8 cellular contexts compared by ENCODE assay signal in the genomic region with DNA sequence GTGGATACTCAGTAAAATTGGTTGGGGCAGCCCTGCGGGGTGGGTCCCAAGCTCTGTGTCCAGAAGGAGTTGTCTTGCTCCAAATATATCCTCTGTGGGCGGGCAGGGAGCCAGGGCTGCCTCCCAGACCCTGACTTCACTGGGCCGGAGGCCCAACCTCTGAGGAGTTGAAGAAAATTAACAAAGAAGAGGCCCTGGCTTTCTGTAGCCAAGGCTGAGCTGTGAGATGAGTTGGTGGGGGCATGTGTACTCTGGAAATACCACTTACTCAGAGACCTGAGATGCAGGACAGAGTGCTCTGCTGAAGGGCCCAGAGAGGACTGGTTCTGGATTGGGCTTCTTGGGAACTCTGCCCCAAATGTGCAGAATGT.
DNase-seq lines count a peak whose midpoint lies in the region; ATAC-seq, FAIRE-seq and TF ChIP-seq lines count a peak whose summit lies in the region.

No MANE protein-coding gene starts in this region.

- H3K4me2 ChIP-seq in keratinocyte (ENCODE audit: control insufficient read depth, extremely low read depth, insufficient read depth, low read depth, low read length): peak overlapping the region; percentile 68

- DNase-seq in DMS 273 (lab: John Stamatoyannopoulos, UW; ENCODE audit: unreplicated experiment) (peak; percentile 66), DMS 273 treated with DMSO at 0.1 percent for 48 hours (lab: John Stamatoyannopoulos, UW) (no peak), ascending aorta (ENCODE audit: low spot score in 2 of 2) (peak; percentile 65 to 94), keratinocyte (ENCODE audit: low read depth, low spot score) (no peak), OCI-M1 (lab: John Stamatoyannopoulos, UW) (no peak), iPS-NIHi11 (ENCODE audit: low spot score) (no peak)

- H3K4me3 ChIP-seq in ascending aorta: no peak overlapping the region
- no peak overlapping the region for H3K4me3 ChIP-seq in keratinocyte (ENCODE audit: control insufficient read depth in 2 of 3, extremely low read depth in 1 of 3, insufficient read depth in 2 of 3, low read depth in 1 of 3, low read length in 3 of 3)
- peak overlapping the region in 1 of 5 donors; percentile 7 for H3K4me3 ChIP-seq in subcutaneous abdominal adipose tissue (ENCODE audit: low read depth in 1 of 5, low read length in 5 of 5)

- TF ChIP-seq CTCF in ascending aorta (IDR thresholded peaks at IDR 0.05): no peak
- no peak for TF ChIP-seq CTCF in keratinocyte (optimal IDR thresholded peaks at IDR 0.05 in 1 of 3, IDR thresholded peaks at IDR 0.05 in 1 of 3, conservative IDR thresholded peaks at IDR 0.05 in 1 of 3; ENCODE audit: extremely low read depth in 1 of 3, insufficient read depth in 2 of 3, low read length in 3 of 3)

- H3K79me2 ChIP-seq in keratinocyte (ENCODE audit: control insufficient read depth, insufficient read depth, low read length): no peaks in the 10 kb centered on the region

- peaks cover 15 to 30% of the 10 kb centered on the region in 2 donors for H3K4me1 ChIP-seq in ascending aorta
- peaks cover 64% of the 10 kb centered on the region for H3K4me1 ChIP-seq in keratinocyte (ENCODE audit: control insufficient read depth, extremely low read depth, insufficient read depth, low read length)
- H3K4me1 ChIP-seq in subcutaneous abdominal adipose tissue (ENCODE audit: control insufficient read depth in 5 of 5, insufficient read depth in 5 of 5, low read length in 5 of 5): peaks cover 4 to 54% (median 45%) of the 10 kb centered on the region in 5 donors

- dilution Hi-C loops in keratinocyte (cut with MboI; ENCODE audit: extremely low pct_ligation_motif_present, low sequenced_read_pairs): no loop called here

- FAIRE-seq in keratinocyte (lab: Jason Lieb, UNC): no peak

- ATAC-seq in GM21528 (IDR thresholded peaks at IDR 0.05; ENCODE audit: low FRiP score, unreplicated experiment): no peak

- H3K27me3 ChIP-seq in ascending aorta (no peaks in the 10 kb centered on the region), keratinocyte (ENCODE audit: control insufficient read depth, extremely low read depth, insufficient read depth, low read length) (no peaks in the 10 kb centered on the region), subcutaneous abdominal adipose tissue (ENCODE audit: control insufficient read depth in 5 of 5, insufficient read depth in 4 of 5, low read length in 5 of 5) (no peaks in the 10 kb centered on the region)

- H3K9me3 ChIP-seq in ascending aorta (no peaks in the 10 kb centered on the region), keratinocyte (ENCODE audit: control insufficient read depth, low read depth, low read length) (no peaks in the 10 kb centered on the region), subcutaneous abdominal adipose tissue (ENCODE audit: control insufficient read depth in 5 of 5, low read length in 5 of 5) (no peaks in the 10 kb centered on the region)

- H4K20me1 ChIP-seq in keratinocyte (ENCODE audit: control insufficient read depth, extremely low read depth, insufficient read depth, low read length): no peaks in the 10 kb centered on the region

- no peaks in the 10 kb centered on the region for H3K36me3 ChIP-seq in ascending aorta
- no peaks in the 10 kb centered on the region for H3K36me3 ChIP-seq in keratinocyte (ENCODE audit: control insufficient read depth in 2 of 2, extremely low read depth in 1 of 2, insufficient read depth in 2 of 2, low read length in 2 of 2)
- no peaks in the 10 kb centered on the region for H3K36me3 ChIP-seq in subcutaneous abdominal adipose tissue (ENCODE audit: control insufficient read depth in 5 of 5, insufficient read depth in 5 of 5, low read length in 5 of 5)

- intact Hi-C loops in ascending aorta (cut with DNase I): loop anchor here (1.0 kb wide), 1 partner anchor 41 kb away; no protein-coding TSS in a partner anchor

- no peak overlapping the region for H2AFZ ChIP-seq in keratinocyte (ENCODE audit: control insufficient read depth, low read length)

- peaks cover 2% of the 10 kb centered on the region for H3K9me1 ChIP-seq in keratinocyte (ENCODE audit: control insufficient read depth, extremely low read depth, insufficient read depth, low read length)

- peak overlapping the region; percentile 88 to 94 for H3K27ac ChIP-seq in ascending aorta
- H3K27ac ChIP-seq in keratinocyte (ENCODE audit: control insufficient read depth, insufficient read depth, low read length): peak overlapping the region; percentile 98
- H3K27ac ChIP-seq in subcutaneous abdominal adipose tissue (ENCODE audit: low read depth, low read length): peak overlapping the region; percentile 98

- H3K9ac ChIP-seq in keratinocyte (ENCODE audit: control insufficient read depth, extremely low read depth, insufficient read depth, low read length): peak overlapping the region; percentile 97
- peak overlapping the region in 2 of 5 donors; percentile 17 to 78 for H3K9ac ChIP-seq in subcutaneous abdominal adipose tissue (ENCODE audit: low read length in 5 of 5)

Comparison
In these comparisons a context has a peak if more than half of its experiments do, and no peak if none do; other contexts are left out.
1. DNase-seq: peak in DMS 273 (single experiment) and ascending aorta (2 of 2); none in DMS 273 treated with DMSO at 0.1 percent for 48 hours (single experiment), keratinocyte (single experiment), OCI-M1 (single experiment) and iPS-NIHi11 (single experiment).
2. Peak in every context shown above with its lines, with median percentiles within 50 percentile points of each other: H3K27ac ChIP-seq.